ENCODE assay signal across 8 cellular contexts in the genomic region with DNA sequence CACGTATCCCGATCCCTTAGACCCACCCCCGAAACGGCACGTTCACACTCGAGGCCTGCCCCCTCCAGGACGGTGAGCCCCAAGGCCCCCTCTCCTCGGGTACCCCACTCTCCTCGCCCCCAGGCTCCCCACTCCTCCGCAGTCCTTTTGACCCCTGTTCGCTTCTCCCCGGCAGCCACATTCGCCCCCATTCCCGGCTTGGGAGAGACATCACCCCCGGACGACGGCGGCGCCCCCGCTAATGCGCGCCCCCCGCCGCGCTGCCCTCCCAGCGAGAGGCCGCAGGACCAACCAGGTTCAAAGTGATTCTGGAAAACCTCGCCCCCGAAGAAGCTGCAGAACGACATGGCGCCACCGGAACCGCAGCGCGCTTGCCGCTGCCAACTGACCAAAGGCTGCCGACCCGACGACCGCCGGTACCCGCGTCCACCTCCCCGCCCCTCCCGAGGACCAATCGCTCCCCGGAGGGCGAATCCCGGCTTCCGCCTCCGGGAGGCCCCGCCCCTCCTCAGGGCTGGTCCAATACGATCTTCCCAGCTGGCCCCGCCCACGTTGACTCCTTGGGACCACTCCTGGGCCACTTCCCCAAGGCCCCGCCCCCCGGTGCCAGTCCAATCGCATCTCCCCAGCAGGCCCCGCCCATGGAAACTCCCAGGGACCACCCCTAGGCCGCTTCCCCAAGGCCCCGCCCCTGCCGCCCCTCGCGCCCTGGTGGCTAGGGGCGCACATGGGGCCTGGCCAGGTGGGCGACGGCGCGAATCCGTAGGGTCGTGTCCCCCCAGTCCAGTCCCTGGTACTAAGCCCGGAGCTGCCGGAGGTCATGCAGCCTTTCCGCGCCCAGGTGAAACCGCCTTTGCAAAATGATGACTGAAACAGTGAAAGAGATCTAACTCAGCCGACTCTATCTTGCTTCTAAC. TPM values are rescaled to one million over a fixed set of nuclear protein-coding genes. Genes with fewer than 3 reads are reported as not detected.
A peak's percentile ranks its signal among the peaks of the same experiment; 100 is the strongest.
DNase-seq lines count a peak whose midpoint lies in the region; TF ChIP-seq lines count a peak whose summit lies in the region.

A gene with protein sequence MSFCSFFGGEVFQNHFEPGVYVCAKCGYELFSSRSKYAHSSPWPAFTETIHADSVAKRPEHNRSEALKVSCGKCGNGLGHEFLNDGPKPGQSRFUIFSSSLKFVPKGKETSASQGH (minus strand): TSS at position 390 of the 917 bp plus-strand sequence. CDS start 43 bp downstream, at position 347.

- DNase-seq in GF-D8 (lab: John Stamatoyannopoulos, UW) = peak; percentile 95
- peak; percentile 90 for DNase-seq in HFF-Myc (ENCODE audit: extremely low read depth, low read depth)
- DNase-seq in NAMALWA (ENCODE audit: low spot score) = peak; percentile 99
- DNase-seq in SK-N-DZ (ENCODE audit: low spot score) = peak; percentile 99
- peak; percentile 100 for DNase-seq in activated naive CD4-positive, alpha-beta T cell treated with anti-CD3 and anti-CD28 coated beads for 36 hours
- DNase-seq in foreskin melanocyte = peak; percentile 94
- DNase-seq in non-pigmented ciliary epithelial cell (ENCODE audit: low read depth) = peak; percentile 88
- DNase-seq in superior temporal gyrus (ENCODE audit: extremely low spot score) = peak; percentile 98

- peak within 1 kb of the TSS; percentile 82 for H3K4me3 Mint-ChIP-seq in activated naive CD4-positive, alpha-beta T cell treated with anti-CD3 and anti-CD28 coated beads for 36 hours

- no peaks in the 10 kb centered on the region for H3K9me3 Mint-ChIP-seq in activated naive CD4-positive, alpha-beta T cell treated with anti-CD3 and anti-CD28 coated beads for 36 hours

- no peak for TF ChIP-seq CTCF in HFF-Myc (IDR thresholded peaks at IDR 0.05; ENCODE audit: low read depth, low read length, missing control alignments)

- H3K4me3 ChIP-seq in HFF-Myc (replicated peaks; ENCODE audit: low read depth, low read length) = peak within 1 kb of the TSS; percentile 80

- H3K27ac Mint-ChIP-seq in activated naive CD4-positive, alpha-beta T cell treated with anti-CD3 and anti-CD28 coated beads for 36 hours = peak within 1 kb of the TSS; percentile 75

- intact Hi-C loops in activated naive CD4-positive, alpha-beta T cell treated with anti-CD3 and anti-CD28 coated beads for 36 hours (cut with micrococcal nuclease) = loop anchor here (1.0 to 5.0 kb wide), 7 partner anchors 16 to 331 kb away; partner anchors contain the start of genes CRAMP1, EME2, IFT140 and MRPS34

- H3K4me1 Mint-ChIP-seq in activated naive CD4-positive, alpha-beta T cell treated with anti-CD3 and anti-CD28 coated beads for 36 hours (ENCODE audit: low read depth) = peaks cover 26% of the 10 kb centered on the region

- CTCF ChIA-PET in activated naive CD4-positive, alpha-beta T cell treated with anti-CD3 and anti-CD28 coated beads for 36 hours (lab: Charles Lee) = interaction anchor here (0.5 to 1.0 kb wide), 3 partner anchors 10 to 178 kb away, joined by 4 read pairs; no protein-coding TSS in a partner anchor

- peaks cover 4% of the 10 kb centered on the region for H3K36me3 Mint-ChIP-seq in activated naive CD4-positive, alpha-beta T cell treated with anti-CD3 and anti-CD28 coated beads for 36 hours (ENCODE audit: low read depth)

- no peaks in the 10 kb centered on the region for H3K27me3 Mint-ChIP-seq in activated naive CD4-positive, alpha-beta T cell treated with anti-CD3 and anti-CD28 coated beads for 36 hours (ENCODE audit: low read depth)

RNA-seq across cellular contexts. Expression of the gene that starts here (rescaled TPM):
- polyA plus RNA-seq in SK-N-DZ (2014; cell fraction: cytosol; rRNA removed) = 7.4 and 16.8 TPM in 2 replicates
- polyA plus RNA-seq in SK-N-DZ (2014; cell fraction: nucleus; rRNA removed) = 4.1 and 9.1 TPM in 2 replicates
- 10 to 100 TPM in 1 of 2 experiments, 1 to 10 TPM in 1; 8.5 to 11.0 TPM for total RNA-seq in activated naive CD4-positive, alpha-beta T cell treated with anti-CD3 and anti-CD28 coated beads for 36 hours

Comparison
In these comparisons a context has a peak if more than half of its experiments do, and no peak if none do; other contexts are left out.
1. Peak in every context shown above with its lines: DNase-seq and H3K4me3 ChIP-seq.